Comparison of ENCODE assay signal across 8 cellular contexts in genomic region chr15:98850991-98851776, GRCh38.
DNase-seq lines count a peak whose midpoint lies in the region; ATAC-seq and TF ChIP-seq lines count a peak whose summit lies in the region.

No MANE protein-coding gene starts in this region.

- H3K4me1 ChIP-seq in Loucy (ENCODE audit: insufficient read depth, low read length, poor library complexity, severe bottlenecking) (peaks cover 34% of the 10 kb centered on the region), heart right ventricle (peaks cover 23 to 68% (median 55%) of the 10 kb centered on the region in 9 donors), aorta (ENCODE audit: control insufficient read depth in 1 of 2, insufficient read depth in 2 of 2, low read length in 2 of 2) (no peaks in the 10 kb centered on the region)

- H3K9me2 ChIP-seq in Loucy (replicated peaks; ENCODE audit: low read depth, low read length), result no peaks in the 10 kb centered on the region

- no peaks in the 10 kb centered on the region for H3K27me3 Mint-ChIP-seq in activated naive CD8-positive, alpha-beta T cell treated with anti-CD3 and anti-CD28 coated beads, Interleukin-2, amount 10 ng/mL, durations not matched to agents 7 days and 5 days

- 0 out of 2 replicates have a peak, but pooled peaks cover 5% of the 10 kb centered on the region for H3F3A ChIP-seq in Loucy (ENCODE audit: low read depth)

- no peaks in the 10 kb centered on the region for H3K36me3 Mint-ChIP-seq in activated naive CD8-positive, alpha-beta T cell treated with anti-CD3 and anti-CD28 coated beads, Interleukin-2, amount 10 ng/mL, durations not matched to agents 7 days and 5 days

- peak overlapping the region; percentile 86; the same call in 1 of the 2 replicates for H2AFZ ChIP-seq in Loucy (ENCODE audit: low read length)

- peak overlapping the region; percentile 95 for H3K4me3 Mint-ChIP-seq in activated naive CD8-positive, alpha-beta T cell treated with anti-CD3 and anti-CD28 coated beads, Interleukin-2, amount 10 ng/mL, durations not matched to agents 7 days and 5 days

- peaks cover 4% of the 10 kb centered on the region for H4K20me1 ChIP-seq in Loucy (ENCODE audit: insufficient read depth, low read length, poor library complexity, severe bottlenecking)

- peak; percentile 83 for DNase-seq in DMS114 treated with DMSO at 0.1 percent for 48 hours (lab: John Stamatoyannopoulos, UW; ENCODE audit: unreplicated experiment)
- DNase-seq in SKM-1 (lab: John Stamatoyannopoulos, UW; ENCODE audit: unreplicated experiment), result peak; percentile 21
- peak; percentile 74 for DNase-seq in activated naive CD8-positive, alpha-beta T cell treated with anti-CD3 and anti-CD28 coated beads, Interleukin-2, amount 10 ng/mL, durations not matched to agents 7 days and 5 days
- DNase-seq in heart right ventricle, result peak; percentile 69 to 71
- peak; percentile 88 for DNase-seq in posterior vena cava (ENCODE audit: low spot score)
- peak; percentile 83 to 87 for DNase-seq in aorta

- H3K9me3 ChIP-seq in Loucy (ENCODE audit: insufficient read depth, low read depth, low read length) (no peaks in the 10 kb centered on the region), heart right ventricle (no peaks in the 10 kb centered on the region), aorta (ENCODE audit: control insufficient read depth, low read length) (no peaks in the 10 kb centered on the region)

- no peaks in the 10 kb centered on the region for H3K27me3 ChIP-seq in Loucy (ENCODE audit: insufficient read depth, low read length, poor library complexity, severe bottlenecking)
- H3K27me3 ChIP-seq in heart right ventricle, result no peaks in the 10 kb centered on the region
- H3K27me3 ChIP-seq in aorta (ENCODE audit: control insufficient read depth in 1 of 2, insufficient read depth in 2 of 2, low read length in 1 of 2), result no peaks in the 10 kb centered on the region

- peak; percentile 86 for TF ChIP-seq CTCF in Loucy (conservative IDR thresholded peaks at IDR 0.05; ENCODE audit: low read length)
- peak; percentile 52 to 82 (median 76) for TF ChIP-seq CTCF in heart right ventricle (IDR thresholded peaks at IDR 0.05)

- H3K36me3 ChIP-seq in Loucy (ENCODE audit: insufficient read depth, low read length), result no peaks in the 10 kb centered on the region
- no peaks in the 10 kb centered on the region for H3K36me3 ChIP-seq in heart right ventricle
- no peaks in the 10 kb centered on the region for H3K36me3 ChIP-seq in aorta (ENCODE audit: control insufficient read depth in 1 of 2, insufficient read depth in 2 of 2, low read length in 1 of 2)

- no peaks in the 10 kb centered on the region for H3K9me3 Mint-ChIP-seq in activated naive CD8-positive, alpha-beta T cell treated with anti-CD3 and anti-CD28 coated beads, Interleukin-2, amount 10 ng/mL, durations not matched to agents 7 days and 5 days

- peaks cover 80% of the 10 kb centered on the region for H3K79me2 ChIP-seq in Loucy (ENCODE audit: insufficient read depth, low read length)

- H3K4me2 ChIP-seq in Loucy (ENCODE audit: low read depth, low read length, poor library complexity, severe bottlenecking), result peak overlapping the region; percentile 97

- 18 to 20% methylated on average over 15 of the region's 15 CpGs for WGBS in heart right ventricle, 2 donors
- WGBS in aorta, 2 donors, result 10 to 11% methylated on average over 15 of the region's 15 CpGs

- H3K27ac Mint-ChIP-seq in activated naive CD8-positive, alpha-beta T cell treated with anti-CD3 and anti-CD28 coated beads, Interleukin-2, amount 10 ng/mL, durations not matched to agents 7 days and 5 days, result peak overlapping the region; percentile 82

- peak overlapping the region; percentile 80 for H3K9ac ChIP-seq in Loucy (ENCODE audit: low read depth, low read length, poor library complexity, severe bottlenecking)

- ATAC-seq in GM21825 (IDR thresholded peaks at IDR 0.05; ENCODE audit: unreplicated experiment) (peak; percentile 38), heart right ventricle (peak; percentile 59 to 79 (median 71)), aorta (ENCODE audit: low FRiP score) (peak; percentile 75)
- peak; percentile 71 for ATAC-seq in activated naive CD8-positive, alpha-beta T cell treated with anti-CD3 and anti-CD28 coated beads, Interleukin-2, amount 10 ng/mL, durations not matched to agents 7 days and 5 days (ENCODE audit: low read depth)

- peak overlapping the region; percentile 65 to 90 (median 86) for H3K27ac ChIP-seq in heart right ventricle
- H3K27ac ChIP-seq in aorta (ENCODE audit: low read depth in 1 of 2, low read length in 2 of 2), result peak overlapping the region; percentile 43 to 69

- H3K4me3 ChIP-seq in Loucy (ENCODE audit: low read length, poor library complexity, severe bottlenecking), result peak overlapping the region; percentile 89
- peak overlapping the region in 8 of 10 donors; percentile 42 to 80 (median 70) for H3K4me3 ChIP-seq in heart right ventricle
- H3K4me3 ChIP-seq in aorta (ENCODE audit: low read length in 2 of 2), result no peak overlapping the region

- intact Hi-C loops in heart right ventricle (cut with DNase I) (no loop called here), posterior vena cava (cut with DNase I) (no loop called here), aorta (cut with DNase I) (no loop called here)

- H3K4me1 Mint-ChIP-seq in activated naive CD8-positive, alpha-beta T cell treated with anti-CD3 and anti-CD28 coated beads, Interleukin-2, amount 10 ng/mL, durations not matched to agents 7 days and 5 days, result peaks cover 27% of the 10 kb centered on the region

- POLR2A ChIA-PET in activated naive CD8-positive, alpha-beta T cell treated with anti-CD3 and anti-CD28 coated beads, Interleukin-2, amount 10 ng/mL, durations not matched to agents 7 days and 5 days (lab: Charles Lee), result interaction anchor here (0.8 kb wide), 1 partner anchor 252 kb away, joined by 3 read pairs; no protein-coding TSS in a partner anchor

Comparison
In these comparisons a context has a peak if more than half of its experiments do, and no peak if none do; other contexts are left out.
1. DNase-seq: peak in every context shown above with its lines; median percentile 88 in posterior vena cava; 85 in aorta; 83 in DMS114 treated with DMSO at 0.1 percent for 48 hours; 74 in activated naive CD8-positive, alpha-beta T cell treated with anti-CD3 and anti-CD28 coated beads, Interleukin-2, amount 10 ng/mL, durations not matched to agents 7 days and 5 days; 70 in heart right ventricle; 21 in SKM-1.
2. H3K4me3 ChIP-seq: peak in Loucy (single experiment) and heart right ventricle (8 of 10); none in aorta (0 of 2).
3. Peak in every context shown above with its lines, with median percentiles within 50 percentile points of each other: ATAC-seq.